ENCODE assay signal across 8 cellular contexts in genomic region chr10:97400665-97401454, GRCh38.
A peak's percentile ranks its signal among the peaks of the same experiment; 100 is the strongest.
DNase-seq lines count a peak whose midpoint lies in the region; ATAC-seq and FAIRE-seq lines count a peak whose summit lies in the region.

Gene RRP12 (minus strand): TSS chr10:97401340. CDS start chr10:97401231, 109 bp downstream.

- peak; percentile 93 for ATAC-seq in HG03442 (IDR thresholded peaks at IDR 0.05; ENCODE audit: unreplicated experiment)

- peak; percentile 98 for FAIRE-seq in GM19239 (lab: Jason Lieb, UNC)
- FAIRE-seq in colon (lab: Jason Lieb, UNC): peak; percentile 90

- peak; percentile 13 to 95 (median 77) for DNase-seq in C1 segment of cervical spinal cord (lab: John Stamatoyannopoulos, UW)
- DNase-seq in GM19239 (ENCODE audit: insufficient read length, low spot score): peak; percentile 97
- peak; percentile 97 for DNase-seq in NCI-H510A treated with DMSO at 0.1 percent for 48 hours (lab: John Stamatoyannopoulos, UW)
- DNase-seq in activated CD4-positive, alpha-beta T cell treated with anti-CD3 and anti-CD28 coated beads for 1 hour: peak; percentile 66
- peak; percentile 99 for DNase-seq in kidney glomerular epithelial cell (lab: John Stamatoyannopoulos, UW)
- DNase-seq in stimulated activated CD4-positive, alpha-beta T cell treated with anti-CD3 and anti-CD28 coated beads, Interleukin-1b, Interleukin-23, amount 100 ng/mL, for 4 hours (ENCODE audit: low read depth in 2 of 2): peak; percentile 44 to 70

Comparison
In these comparisons a context has a peak if more than half of its experiments do, and no peak if none do; other contexts are left out.
1. Peak in every context shown above with its lines: DNase-seq and ATAC-seq.